In the genomic region with DNA sequence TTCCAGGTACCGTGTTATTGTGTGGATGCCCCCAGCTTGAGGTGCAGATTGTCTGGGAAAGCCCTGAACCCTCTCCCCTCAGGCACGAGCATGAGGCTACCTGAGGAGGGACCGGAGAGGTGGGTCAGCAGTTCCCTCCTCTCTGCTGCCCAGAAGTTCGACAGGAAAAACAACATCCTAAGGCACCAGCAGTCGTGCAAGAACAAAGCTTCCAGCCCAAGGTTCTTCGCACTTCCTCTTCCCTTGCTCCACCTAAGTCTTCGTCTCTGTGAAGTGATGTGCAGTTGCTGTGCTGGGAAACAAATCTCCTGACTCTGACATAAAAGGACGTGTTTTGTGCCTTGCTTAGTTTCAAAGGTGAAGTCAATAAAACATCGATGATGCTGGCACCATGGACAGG, we compare ENCODE assay signal across 19 cellular contexts.
"Had no signal": no experiment of that assay in that cellular context is flagged by ENCODE, and none has a peak within 500 bp of the region (broad histone marks: within the 10 kb centered on the region; RNA-seq: fewer than 3 reads in every experiment).

No MANE protein-coding gene starts in this region.

- H3K36me3 Mint-ChIP-seq: activated CD4-positive, alpha-beta memory T cell treated with anti-CD3 and anti-CD28 coated beads for 36 hours; activated CD8-positive, alpha-beta memory T cell treated with anti-CD3 and anti-CD28 coated beads, Interleukin-2, amount 10 ng/mL, durations not matched to agents 7 days and 5 days; activated naive CD4-positive, alpha-beta T cell treated with anti-CD3 and anti-CD28 coated beads, Interleukin-2, amount 10 ng/mL, durations not matched to agents 7 days and 5 days; natural killer cell; type B pancreatic cell had no signal

- H3K27ac Mint-ChIP-seq: activated naive CD4-positive, alpha-beta T cell treated with anti-CD3 and anti-CD28 coated beads, Interleukin-2, amount 10 ng/mL, durations not matched to agents 7 days and 5 days; effector memory CD8-positive, alpha-beta T cell; natural killer cell; type B pancreatic cell had no signal

- H3K4me1 ChIP-seq: ascending aorta, breast epithelium, gastrocnemius medialis had no signal

- H3K9me3 Mint-ChIP-seq: activated naive CD4-positive, alpha-beta T cell treated with anti-CD3 and anti-CD28 coated beads, Interleukin-2, amount 10 ng/mL, durations not matched to agents 7 days and 5 days; effector memory CD8-positive, alpha-beta T cell; natural killer cell; stimulated activated naive CD8-positive, alpha-beta T cell treated with anti-CD3 and anti-CD28 coated beads, Interleukin-15, amount 100 ng/mL, for 72 hours; type B pancreatic cell had no signal

- H3K4me3 Mint-ChIP-seq: activated CD4-positive, alpha-beta memory T cell treated with anti-CD3 and anti-CD28 coated beads for 36 hours; activated naive CD4-positive, alpha-beta T cell treated with anti-CD3 and anti-CD28 coated beads, Interleukin-2, amount 10 ng/mL, durations not matched to agents 7 days and 5 days; effector memory CD8-positive, alpha-beta T cell; natural killer cell; stimulated activated naive CD8-positive, alpha-beta T cell treated with anti-CD3 and anti-CD28 coated beads, Interleukin-15, amount 100 ng/mL, for 72 hours; type B pancreatic cell had no signal

- H3K4me3 ChIP-seq: ascending aorta, breast epithelium, gastrocnemius medialis, lung, smooth muscle cell had no signal

- H3K27ac ChIP-seq: ascending aorta, epithelial cell of prostate, gastrocnemius medialis had no signal

- DNase-seq: activated CD4-positive, alpha-beta memory T cell treated with anti-CD3 and anti-CD28 coated beads for 36 hours; activated CD8-positive, alpha-beta memory T cell treated with anti-CD3 and anti-CD28 coated beads, Interleukin-2, amount 10 ng/mL, durations not matched to agents 7 days and 5 days; activated naive CD4-positive, alpha-beta T cell treated with anti-CD3 and anti-CD28 coated beads, Interleukin-2, amount 10 ng/mL, durations not matched to agents 7 days and 5 days; activated T-cell treated with anti-CD3 and anti-CD28 coated beads, Interleukin-2, amount 50 U/mL, for 1 hour; dermis blood vessel endothelial cell; effector memory CD8-positive, alpha-beta T cell; gastrocnemius medialis; left colon; natural killer cell; nucleus accumbens; stimulated activated naive CD8-positive, alpha-beta T cell treated with anti-CD3 and anti-CD28 coated beads, Interleukin-15, amount 100 ng/mL, for 72 hours; T-helper 9 cell had no signal

- H3K36me3 ChIP-seq: ascending aorta, breast epithelium, gastrocnemius medialis had no signal

- H3K4me2 ChIP-seq: smooth muscle cell had no signal

- FAIRE-seq: islet of Langerhans had no signal

- ATAC-seq: activated CD8-positive, alpha-beta memory T cell treated with anti-CD3 and anti-CD28 coated beads, Interleukin-2, amount 10 ng/mL, durations not matched to agents 7 days and 5 days; effector memory CD8-positive, alpha-beta T cell; gastrocnemius medialis; left colon; natural killer cell; stimulated activated naive CD8-positive, alpha-beta T cell treated with anti-CD3 and anti-CD28 coated beads, Interleukin-15, amount 100 ng/mL, for 72 hours had no signal

- H3K27me3 ChIP-seq: ascending aorta had no signal

- H3K9me3 ChIP-seq: ascending aorta had no signal
